In the genomic region with DNA sequence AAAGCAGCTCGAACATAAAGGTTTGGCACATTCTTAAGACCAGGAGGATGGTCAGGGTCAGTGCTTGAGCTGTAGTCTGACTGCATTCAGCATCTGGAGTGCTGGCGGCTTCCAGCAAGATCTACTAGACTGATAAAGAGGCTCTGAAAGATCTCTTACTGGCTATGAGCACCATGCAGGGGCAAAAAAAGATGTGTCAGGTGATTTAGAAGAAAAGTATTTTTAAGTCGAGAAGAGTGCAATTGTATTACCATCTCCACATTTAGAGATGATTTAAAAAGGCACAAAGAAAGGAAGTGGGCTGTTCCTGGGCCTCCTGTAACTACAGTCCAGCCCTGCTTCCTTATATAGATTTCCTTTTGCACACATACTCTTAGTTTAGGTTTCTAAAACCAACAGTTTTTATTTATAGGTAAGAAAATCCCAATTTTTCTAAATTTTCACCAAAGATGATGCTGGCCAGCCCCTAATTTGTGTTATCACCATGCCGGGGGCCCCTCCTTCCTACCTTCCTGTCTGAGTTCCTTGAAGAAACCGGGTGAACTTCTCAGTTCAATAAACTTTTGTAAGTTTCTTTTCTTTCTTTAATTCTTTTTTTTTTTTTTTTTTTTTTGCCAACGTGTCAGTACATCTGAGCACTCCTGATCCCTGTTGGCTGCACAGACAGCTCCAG, we compare ENCODE assay signal across 8 cellular contexts.
DNase-seq lines count a peak whose midpoint lies in the region; ATAC-seq and TF ChIP-seq lines count a peak whose summit lies in the region.

No MANE protein-coding gene starts in this region.

- peak overlapping the region; percentile 59 for H3K4me3 ChIP-seq in left ventricle myocardium inferior

- no peak for DNase-seq in activated T-cell treated with anti-CD3 and anti-CD28 coated beads, Interleukin-2, amount 50 U/mL, for 24 hours
- DNase-seq in activated T-cell treated with anti-CD3 and anti-CD28 coated beads for 4 hours (no peak), left ventricle myocardium inferior (no peak), NK-92 (lab: John Stamatoyannopoulos, UW; ENCODE audit: unreplicated experiment) (no peak)
- DNase-seq in T-helper 2 cell treated with Interferon-gamma antibody and Interleukin-4, amounts not matched to agents 5 μg/mL and 100 μg/mL, for 36 hours (ENCODE audit: low spot score): peak; percentile 23
- no peak for DNase-seq in stimulated activated naive CD8-positive, alpha-beta T cell treated with anti-CD3 and anti-CD28 coated beads, Interleukin-15, Interleukin-2, amounts not matched to agents 100 U/mL and 50 U/mL, for 24 hours

- no peaks in the 10 kb centered on the region for H3K9me3 ChIP-seq in left ventricle myocardium inferior (replicated peaks)

- no peaks in the 10 kb centered on the region for H3K27me3 Mint-ChIP-seq in activated T-cell treated with anti-CD3 and anti-CD28 coated beads, Interleukin-2, amount 50 U/mL, for 24 hours
- H3K27me3 Mint-ChIP-seq in T-helper 2 cell treated with Interferon-gamma antibody and Interleukin-4, amounts not matched to agents 5 μg/mL and 100 μg/mL, for 36 hours (ENCODE audit: low read depth): no peaks in the 10 kb centered on the region

- H3K27ac ChIP-seq in left ventricle myocardium inferior (replicated peaks): peak overlapping the region; percentile 97

- intact Hi-C loops in left ventricle myocardium inferior (cut with micrococcal nuclease): loop anchor here (10.0 kb wide), 1 partner anchor 74 kb away; no protein-coding TSS in a partner anchor

- H3K4me1 ChIP-seq in left ventricle myocardium inferior: peaks cover 81% of the 10 kb centered on the region

- peaks cover 36% of the 10 kb centered on the region for H3K4me1 Mint-ChIP-seq in activated T-cell treated with anti-CD3 and anti-CD28 coated beads, Interleukin-2, amount 50 U/mL, for 24 hours (ENCODE audit: low read depth)
- peaks cover 49% of the 10 kb centered on the region for H3K4me1 Mint-ChIP-seq in T-helper 2 cell treated with Interferon-gamma antibody and Interleukin-4, amounts not matched to agents 5 μg/mL and 100 μg/mL, for 36 hours (ENCODE audit: low read depth)

- peak overlapping the region; percentile 35 for H3K4me3 Mint-ChIP-seq in activated T-cell treated with anti-CD3 and anti-CD28 coated beads, Interleukin-2, amount 50 U/mL, for 24 hours
- peak overlapping the region; percentile 75 for H3K4me3 Mint-ChIP-seq in T-helper 2 cell treated with Interferon-gamma antibody and Interleukin-4, amounts not matched to agents 5 μg/mL and 100 μg/mL, for 36 hours

- H3K27me3 ChIP-seq in left ventricle myocardium inferior (ENCODE audit: low read depth): no peaks in the 10 kb centered on the region

- TF ChIP-seq CTCF in left ventricle myocardium inferior (IDR thresholded peaks at IDR 0.05; ENCODE audit: borderline replicate concordance): no peak

- peak overlapping the region; percentile 56 for H3K27ac Mint-ChIP-seq in activated T-cell treated with anti-CD3 and anti-CD28 coated beads, Interleukin-2, amount 50 U/mL, for 24 hours
- H3K27ac Mint-ChIP-seq in T-helper 2 cell treated with Interferon-gamma antibody and Interleukin-4, amounts not matched to agents 5 μg/mL and 100 μg/mL, for 36 hours: peak overlapping the region; percentile 81

- no peaks in the 10 kb centered on the region for H3K9me3 Mint-ChIP-seq in activated T-cell treated with anti-CD3 and anti-CD28 coated beads, Interleukin-2, amount 50 U/mL, for 24 hours
- H3K9me3 Mint-ChIP-seq in T-helper 2 cell treated with Interferon-gamma antibody and Interleukin-4, amounts not matched to agents 5 μg/mL and 100 μg/mL, for 36 hours: no peaks in the 10 kb centered on the region

- H3K36me3 ChIP-seq in left ventricle myocardium inferior: no peaks in the 10 kb centered on the region

- ATAC-seq in stimulated activated naive CD8-positive, alpha-beta T cell treated with anti-CD3 and anti-CD28 coated beads, Interleukin-15, Interleukin-2, amounts not matched to agents 100 U/mL and 50 U/mL, for 24 hours: peak; percentile 26
- ATAC-seq in HG02588 (IDR thresholded peaks at IDR 0.05; ENCODE audit: unreplicated experiment): no peak
- no peak for ATAC-seq in HG02763 (IDR thresholded peaks at IDR 0.05; ENCODE audit: unreplicated experiment)

- H3K36me3 Mint-ChIP-seq in activated T-cell treated with anti-CD3 and anti-CD28 coated beads, Interleukin-2, amount 50 U/mL, for 24 hours (ENCODE audit: low read depth): no peaks in the 10 kb centered on the region
- H3K36me3 Mint-ChIP-seq in T-helper 2 cell treated with Interferon-gamma antibody and Interleukin-4, amounts not matched to agents 5 μg/mL and 100 μg/mL, for 36 hours (ENCODE audit: low read depth): no peaks in the 10 kb centered on the region
